ENCODE assay signal across 1 cellular context in genomic region chr11:1256257-1257045, GRCh38.
TF ChIP-seq lines count a peak whose summit lies in the region.

No MANE protein-coding gene starts in this region.

TF ChIP-seq in HCT116, 20 proteins besides CTCF, POLR2A, EP300 and RAD21 (continued from another document):
- TF ChIP-seq, protein P1, sequence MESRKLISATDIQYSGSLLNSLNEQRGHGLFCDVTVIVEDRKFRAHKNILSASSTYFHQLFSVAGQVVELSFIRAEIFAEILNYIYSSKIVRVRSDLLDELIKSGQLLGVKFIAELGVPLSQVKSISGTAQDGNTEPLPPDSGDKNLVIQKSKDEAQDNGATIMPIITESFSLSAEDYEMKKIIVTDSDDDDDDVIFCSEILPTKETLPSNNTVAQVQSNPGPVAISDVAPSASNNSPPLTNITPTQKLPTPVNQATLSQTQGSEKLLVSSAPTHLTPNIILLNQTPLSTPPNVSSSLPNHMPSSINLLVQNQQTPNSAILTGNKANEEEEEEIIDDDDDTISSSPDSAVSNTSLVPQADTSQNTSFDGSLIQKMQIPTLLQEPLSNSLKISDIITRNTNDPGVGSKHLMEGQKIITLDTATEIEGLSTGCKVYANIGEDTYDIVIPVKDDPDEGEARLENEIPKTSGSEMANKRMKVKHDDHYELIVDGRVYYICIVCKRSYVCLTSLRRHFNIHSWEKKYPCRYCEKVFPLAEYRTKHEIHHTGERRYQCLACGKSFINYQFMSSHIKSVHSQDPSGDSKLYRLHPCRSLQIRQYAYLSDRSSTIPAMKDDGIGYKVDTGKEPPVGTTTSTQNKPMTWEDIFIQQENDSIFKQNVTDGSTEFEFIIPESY (IDR thresholded peaks at IDR 0.05; ENCODE audit: extremely low read depth, insufficient replicate concordance, low read length), result no peak
- TF ChIP-seq SIN3A (IDR thresholded peaks at IDR 0.05; ENCODE audit: low read depth) (no peak), ZFX (IDR thresholded peaks at IDR 0.05) (no peak), YY1 (IDR thresholded peaks at IDR 0.05; ENCODE audit: extremely low read depth, insufficient replicate concordance, low read depth, low read length) (no peak), SRF (IDR thresholded peaks at IDR 0.05; ENCODE audit: low read depth) (no peak)
